Comparison of ENCODE assay signal across 9 cellular contexts in the genomic region with DNA sequence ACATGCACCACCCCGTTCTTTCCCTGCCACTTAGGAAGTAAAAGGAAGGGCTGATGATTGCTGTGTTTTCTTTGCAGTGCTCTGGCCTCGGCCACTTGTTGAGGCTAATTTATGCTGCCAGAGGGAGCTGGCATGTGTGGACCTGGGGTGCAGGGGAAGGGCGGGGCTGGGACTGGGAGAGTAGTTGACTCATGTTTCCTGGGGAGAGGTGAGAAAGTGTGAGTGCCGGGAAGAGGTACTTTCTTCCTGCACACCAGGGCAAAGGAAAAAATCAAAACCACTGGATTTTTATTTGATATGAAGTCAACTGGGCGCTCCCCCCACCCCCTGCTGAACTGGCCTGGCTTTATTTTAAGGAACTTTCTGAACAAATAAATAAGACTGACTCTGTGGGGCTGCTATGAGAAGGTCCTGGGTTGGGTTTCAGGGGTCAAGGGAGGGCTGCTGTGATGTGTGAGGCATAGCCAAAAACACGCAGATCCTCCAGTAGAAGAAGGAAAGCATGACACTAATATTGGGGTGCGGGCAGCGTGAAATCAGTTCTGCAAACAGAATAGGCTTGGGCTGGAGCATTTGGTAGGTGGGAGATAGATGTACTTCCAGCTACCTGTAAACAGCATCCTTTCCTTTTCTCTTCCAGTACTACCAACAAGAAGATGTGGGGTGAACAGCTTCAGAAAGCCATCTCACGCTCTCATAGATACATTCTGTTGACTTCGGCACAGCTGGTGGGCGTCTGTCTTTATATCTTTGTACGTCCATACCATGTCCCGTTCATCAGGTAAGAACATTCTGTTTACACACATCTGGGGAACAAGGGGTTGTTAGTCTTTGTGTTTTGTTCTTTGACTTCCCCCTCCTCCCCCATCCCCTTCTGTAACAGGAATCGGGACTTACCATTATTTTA.
A peak's percentile ranks its signal among the peaks of the same experiment; 100 is the strongest.
DNase-seq lines count a peak whose midpoint lies in the region; ATAC-seq and TF ChIP-seq lines count a peak whose summit lies in the region.
"Had no signal": no experiment of that assay in that cellular context is flagged by ENCODE, and none has a peak within 500 bp of the region (broad histone marks: within the 10 kb centered on the region; RNA-seq: fewer than 3 reads in every experiment).

No MANE protein-coding gene starts in this region.

- no peak overlapping the region for H3K4me3 Mint-ChIP-seq in CD4-positive, CD25-positive, alpha-beta regulatory T cell

- H3K27me3 Mint-ChIP-seq in CD4-positive, CD25-positive, alpha-beta regulatory T cell: no peaks in the 10 kb centered on the region

- no peak overlapping the region for H3K4me3 ChIP-seq in CD4-positive, CD25-positive, alpha-beta regulatory T cell (ENCODE audit: low read depth, low read length)
- no peak overlapping the region for H3K4me3 ChIP-seq in cardiac fibroblast (replicated peaks in 1 of 2; ENCODE audit: low read depth in 2 of 2, low read length in 2 of 2)
- H3K4me3 ChIP-seq in mucosa of rectum (ENCODE audit: low read length in 2 of 2): no peak overlapping the region

- H3K27ac Mint-ChIP-seq in CD4-positive, CD25-positive, alpha-beta regulatory T cell: peak overlapping the region; percentile 42 to 84 (median 72)

- ATAC-seq in CD4-positive, CD25-positive, alpha-beta regulatory T cell (ENCODE audit: low read depth in 2 of 2): no peak
- ATAC-seq in HG03460 (IDR thresholded peaks at IDR 0.05; ENCODE audit: unreplicated experiment) (no peak), HG03354 (IDR thresholded peaks at IDR 0.05; ENCODE audit: poor library complexity, severe bottlenecking, unreplicated experiment) (no peak)

- H3K27ac ChIP-seq in CD4-positive, CD25-positive, alpha-beta regulatory T cell (ENCODE audit: insufficient read depth, low read length, poor library complexity, severe bottlenecking): no peak overlapping the region
- peak overlapping the region; percentile 65 to 76 for H3K27ac ChIP-seq in mucosa of rectum (ENCODE audit: low read depth in 2 of 2, low read length in 2 of 2)

- peaks cover 4% of the 10 kb centered on the region for H3K4me1 ChIP-seq in CD4-positive, CD25-positive, alpha-beta regulatory T cell (ENCODE audit: control insufficient read depth, insufficient read depth, low read length, poor library complexity, severe bottlenecking)
- H3K4me1 ChIP-seq in mucosa of rectum (ENCODE audit: control insufficient read depth in 2 of 2, insufficient read depth in 2 of 2, low read length in 2 of 2): peaks cover 6 to 18% of the 10 kb centered on the region in 2 donors

- H3K4me1 Mint-ChIP-seq in CD4-positive, CD25-positive, alpha-beta regulatory T cell: peaks cover 0 to 13% (median 6%) of the 10 kb centered on the region in 4 donors

- no peaks in the 10 kb centered on the region for H3K27me3 ChIP-seq in CD4-positive, CD25-positive, alpha-beta regulatory T cell (ENCODE audit: control insufficient read depth, insufficient read depth, low read length)
- H3K27me3 ChIP-seq in mucosa of rectum (ENCODE audit: control insufficient read depth in 2 of 2, insufficient read depth in 2 of 2, low read length in 2 of 2): no peaks in the 10 kb centered on the region

- no peaks in the 10 kb centered on the region for H3K9me3 ChIP-seq in CD4-positive, CD25-positive, alpha-beta regulatory T cell (ENCODE audit: control insufficient read depth in 2 of 2, low read length in 2 of 2)
- H3K9me3 ChIP-seq in mucosa of rectum (ENCODE audit: control insufficient read depth in 2 of 2, low read length in 2 of 2): no peaks in the 10 kb centered on the region

- H3K9ac ChIP-seq in mucosa of rectum (ENCODE audit: low read depth in 1 of 2, low read length in 2 of 2): peak overlapping the region in 1 of 2 donors; percentile 50

- DNase-seq in CD4-positive, CD25-positive, alpha-beta regulatory T cell: no peak
- peak; percentile 63 to 75 (median 74) for DNase-seq in NCI-H1417 (lab: John Stamatoyannopoulos, UW)
- DNase-seq in cardiac fibroblast (ENCODE audit: low read depth in 2 of 2): peak; percentile 68 to 72
- no peak for DNase-seq in epidermal melanocyte (ENCODE audit: insufficient read length, low spot score)
- no peak for DNase-seq in activated effector memory CD4-positive, alpha-beta T cell treated with anti-CD3 and anti-CD28 coated beads, Interleukin-2, amount 50 U/mL, for 16 hours
- DNase-seq: NCI-H526 had no signal

- H3K36me3 Mint-ChIP-seq in CD4-positive, CD25-positive, alpha-beta regulatory T cell: peaks cover 35% of the 10 kb centered on the region

- H3K36me3 ChIP-seq in CD4-positive, CD25-positive, alpha-beta regulatory T cell (ENCODE audit: control insufficient read depth, insufficient read depth, low read length): peaks cover 26% of the 10 kb centered on the region
- peaks cover 44 to 53% of the 10 kb centered on the region in 2 donors for H3K36me3 ChIP-seq in mucosa of rectum (ENCODE audit: control insufficient read depth in 2 of 2, insufficient read depth in 2 of 2, low read length in 2 of 2)

- TF ChIP-seq CTCF in cardiac fibroblast (IDR thresholded peaks at IDR 0.05; ENCODE audit: low read depth, low read length): no peak

- no peaks in the 10 kb centered on the region for H3K9me3 Mint-ChIP-seq in CD4-positive, CD25-positive, alpha-beta regulatory T cell

Comparison
In these comparisons a context has a peak if more than half of its experiments do, and no peak if none do; other contexts are left out.
1. DNase-seq: peak in NCI-H1417 (3 of 3) and cardiac fibroblast (2 of 2); none in CD4-positive, CD25-positive, alpha-beta regulatory T cell (0 of 3), epidermal melanocyte (single experiment) and activated effector memory CD4-positive, alpha-beta T cell treated with anti-CD3 and anti-CD28 coated beads, Interleukin-2, amount 50 U/mL, for 16 hours (single experiment).